Comparison of ENCODE assay signal across 19 cellular contexts in the genomic region with DNA sequence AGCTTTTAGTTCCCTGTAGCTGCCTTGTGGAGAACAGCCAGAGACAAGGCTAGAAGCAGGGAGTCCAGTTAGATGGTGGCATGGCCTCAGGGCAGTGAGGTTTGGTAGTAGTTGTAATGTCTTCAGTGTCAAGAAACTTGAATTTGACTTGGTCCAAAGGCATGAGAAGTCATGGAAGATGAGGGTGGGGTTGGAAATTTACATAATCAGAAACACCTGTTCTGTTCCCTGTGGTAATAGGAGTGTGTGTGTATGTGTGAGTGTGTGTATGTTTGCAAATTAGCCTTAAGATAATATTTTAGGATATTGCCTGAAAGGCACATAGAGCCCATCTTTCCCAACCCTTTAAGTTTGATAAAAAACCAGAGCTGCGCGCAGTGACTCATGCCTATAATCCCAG. TPM values are rescaled to one million over a fixed set of nuclear protein-coding genes. Genes with fewer than 3 reads are reported as not detected.
DNase-seq lines count a peak whose midpoint lies in the region; ATAC-seq and TF ChIP-seq lines count a peak whose summit lies in the region.
"Had no signal": no experiment of that assay in that cellular context is flagged by ENCODE, and none has a peak within 500 bp of the region (broad histone marks: within the 10 kb centered on the region; RNA-seq: fewer than 3 reads in every experiment).

No MANE protein-coding gene starts in this region.

- peaks cover 0 to 6% (median 0%) of the 10 kb centered on the region in 4 donors for H3K4me1 ChIP-seq in Peyer's patch
- peaks cover 4 to 23% of the 10 kb centered on the region in 2 donors for H3K4me1 ChIP-seq in mucosa of rectum (ENCODE audit: control insufficient read depth in 2 of 2, insufficient read depth in 2 of 2, low read length in 2 of 2)

- no peak for ATAC-seq in GM21423 (IDR thresholded peaks at IDR 0.05; ENCODE audit: unreplicated experiment)

- peaks cover 4% of the 10 kb centered on the region for H3K27me3 Mint-ChIP-seq in type B pancreatic cell

- H3K27me3 ChIP-seq in Peyer's patch (no peaks in the 10 kb centered on the region), mucosa of rectum (ENCODE audit: control insufficient read depth in 2 of 2, insufficient read depth in 2 of 2, low read length in 2 of 2) (no peaks in the 10 kb centered on the region)
- H3K27me3 ChIP-seq: SJSA1 had no signal

- no peaks in the 10 kb centered on the region for H3K4me1 Mint-ChIP-seq in type B pancreatic cell (ENCODE audit: unreplicated experiment)
- H3K4me1 Mint-ChIP-seq: CD4-positive, CD25-positive, alpha-beta regulatory T cell had no signal

- TF ChIP-seq CTCF in AG10803 (conservative IDR thresholded peaks at IDR 0.05; ENCODE audit: low read length) (no peak), Peyer's patch (IDR thresholded peaks at IDR 0.05) (no peak), epithelial cell of esophagus (IDR thresholded peaks at IDR 0.05; ENCODE audit: insufficient read depth, low read depth, low read length, missing control alignments) (no peak), type B pancreatic cell (conservative IDR thresholded peaks at IDR 0.05) (no peak)

- H3K9me3 ChIP-seq in Peyer's patch (no peaks in the 10 kb centered on the region), mucosa of rectum (ENCODE audit: control insufficient read depth in 2 of 2, low read length in 2 of 2) (no peaks in the 10 kb centered on the region)
- H3K9me3 ChIP-seq: SJSA1 had no signal

- peak; percentile 11 for DNase-seq in AG10803 (ENCODE audit: low read depth)
- DNase-seq in Peyer's patch = no peak
- peak; percentile 43 for DNase-seq in epithelial cell of esophagus (ENCODE audit: low read depth)
- DNase-seq in NCI-H187 treated with DMSO at 0.1 percent for 48 hours (lab: John Stamatoyannopoulos, UW) = no peak
- DNase-seq in type B pancreatic cell (ENCODE audit: extremely low spot score, unreplicated experiment) = no peak
- DNase-seq in foreskin melanocyte = no peak
- DNase-seq: AML-193; CD4-positive, CD25-positive, alpha-beta regulatory T cell; DMS79 treated with DMSO at 0.1 percent for 48 hours; MM.1S; NCI-H1930; NCI-H2171; NCI-H510A treated with DMSO at 0.1 percent for 48 hours; RPMI8226 had no signal

- H3K36me3 ChIP-seq in Peyer's patch (no peaks in the 10 kb centered on the region), mucosa of rectum (ENCODE audit: control insufficient read depth in 2 of 2, insufficient read depth in 2 of 2, low read length in 2 of 2) (no peaks in the 10 kb centered on the region)
- H3K36me3 ChIP-seq: SJSA1 had no signal

- no peaks in the 10 kb centered on the region for H3K36me3 Mint-ChIP-seq in type B pancreatic cell
- H3K36me3 Mint-ChIP-seq: CD4-positive, CD25-positive, alpha-beta regulatory T cell had no signal

- H3K4me3 ChIP-seq in AG10803 (ENCODE audit: low read length) (no peak overlapping the region), Peyer's patch (peak overlapping the region in 1 of 4 donors; percentile 14), epithelial cell of esophagus (ENCODE audit: low read length) (no peak overlapping the region), mucosa of rectum (ENCODE audit: low read length in 2 of 2) (peak overlapping the region; percentile 17 to 32)
- H3K4me3 ChIP-seq: SJSA1 had no signal

- H3K27ac ChIP-seq in Peyer's patch = peak overlapping the region in 3 of 4 donors; percentile 71 to 88 (median 84)
- peak overlapping the region; percentile 77 to 84 for H3K27ac ChIP-seq in mucosa of rectum (ENCODE audit: low read depth in 2 of 2, low read length in 2 of 2)
- H3K27ac ChIP-seq: HL-60, KMS-11, SJSA1 had no signal

- no peak for TF ChIP-seq POLR2A in Peyer's patch (IDR thresholded peaks at IDR 0.05)

- no peaks in the 10 kb centered on the region for H3K9me3 Mint-ChIP-seq in type B pancreatic cell

- no peak overlapping the region for H3K27ac Mint-ChIP-seq in type B pancreatic cell
- H3K27ac Mint-ChIP-seq: CD4-positive, CD25-positive, alpha-beta regulatory T cell had no signal

- no peak overlapping the region for H3K4me3 Mint-ChIP-seq in type B pancreatic cell
- H3K4me3 Mint-ChIP-seq: CD4-positive, CD25-positive, alpha-beta regulatory T cell had no signal

- H3K9ac ChIP-seq in mucosa of rectum (ENCODE audit: low read depth in 1 of 2, low read length in 2 of 2) = peak overlapping the region in 1 of 2 donors; percentile 50
- H3K9ac ChIP-seq: KMS-11 had no signal

RNA-seq across cellular contexts. Expression of gene GCNT3, which starts 55.2 kb away (rescaled TPM):
- total RNA-seq in Peyer's patch (100 to 1,000 TPM in 1 of 4 donors, 10 to 100 TPM in 3; 30.5 to 112 (median 77.6) TPM), type B pancreatic cell (ENCODE audit: low replicate concordance) (19.6 and 32.7 TPM in 2 replicates)
- total RNA-seq: CD4-positive, CD25-positive, alpha-beta regulatory T cell; SJSA1 had no signal

Comparison
In these comparisons a context has a peak if more than half of its experiments do, and no peak if none do; other contexts are left out.
1. DNase-seq: peak in AG10803 (single experiment) and epithelial cell of esophagus (single experiment); none in Peyer's patch (0 of 3), NCI-H187 treated with DMSO at 0.1 percent for 48 hours (single experiment), type B pancreatic cell (single experiment) and foreskin melanocyte (single experiment).
2. H3K4me3 ChIP-seq: peak in mucosa of rectum (2 of 2); none in AG10803 (single experiment) and epithelial cell of esophagus (single experiment).